ENCODE assay signal across 7 cellular contexts in genomic region chr14:64272019-64272418, GRCh38. TPM values are rescaled to one million over a fixed set of nuclear protein-coding genes. Genes with fewer than 3 reads are reported as not detected.
"Had no signal": no experiment of that assay in that cellular context is flagged by ENCODE, and none has a peak within 500 bp of the region (broad histone marks: within the 10 kb centered on the region; RNA-seq: fewer than 3 reads in every experiment).

No MANE protein-coding gene starts in this region.

- H3K4me1 Mint-ChIP-seq: GM23338, H9 had no signal

- H3K4me3 Mint-ChIP-seq: GM23338, H9 had no signal

- DNase-seq: H9, HCEC 1CT, KBM-7 had no signal

- H2AFZ ChIP-seq: GM23338 had no signal

- H3K9me3 Mint-ChIP-seq: GM23338, H9 had no signal

- H3K27ac ChIP-seq: KMS-11 had no signal

- FAIRE-seq: H1 had no signal

- H3K4me2 ChIP-seq: GM23338, KMS-11 had no signal

- ATAC-seq: GM23338 had no signal

- H3K27ac Mint-ChIP-seq: GM23338, H9 had no signal

- H3K9ac ChIP-seq: KMS-11 had no signal

- H3K4me3 ChIP-seq: GM23338 had no signal

RNA-seq across cellular contexts. Expression of gene ESR2, which starts 22.2 kb away (rescaled TPM):
- total RNA-seq: HT-29 had no signal
